In genomic region chr3:4494807-4495200, GRCh38 we compare ENCODE assay signal across 8 cellular contexts. TPM values are rescaled to one million over a fixed set of nuclear protein-coding genes. Genes with fewer than 3 reads are reported as not detected.
DNase-seq lines count a peak whose midpoint lies in the region; ATAC-seq and TF ChIP-seq lines count a peak whose summit lies in the region.

No MANE protein-coding gene starts in this region.

- H3K27me3 ChIP-seq in ascending aorta, result no peaks in the 10 kb centered on the region
- H3K27me3 ChIP-seq in parathyroid adenoma (ENCODE audit: control insufficient read depth, insufficient read depth, low read length), result no peaks in the 10 kb centered on the region

- in situ Hi-C loops in G401 (cut with HindIII; ENCODE audit: low sequenced_read_pairs), result no loop called here

- H3K79me2 ChIP-seq in parathyroid adenoma, result peaks cover 2% of the 10 kb centered on the region

- peak overlapping the region; percentile 69 to 81 for H3K27ac ChIP-seq in ascending aorta
- H3K27ac ChIP-seq in parathyroid adenoma, result peak overlapping the region; percentile 91

- peak overlapping the region; percentile 57 for H2AFZ ChIP-seq in parathyroid adenoma

- H3K4me1 ChIP-seq in ascending aorta, result peaks cover 0 to 15% of the 10 kb centered on the region in 2 donors
- peaks cover 8% of the 10 kb centered on the region for H3K4me1 ChIP-seq in parathyroid adenoma

- no peaks in the 10 kb centered on the region for H3K9me3 ChIP-seq in ascending aorta
- no peaks in the 10 kb centered on the region for H3K9me3 ChIP-seq in parathyroid adenoma (ENCODE audit: control insufficient read depth, low read length)

- DNase-seq in ascending aorta (ENCODE audit: low spot score in 2 of 2) (no peak), EL (no peak), G401 (ENCODE audit: low spot score) (no peak), COR-L47 (lab: John Stamatoyannopoulos, UW) (no peak), NCI-H82 treated with DMSO at 0.1 percent for 48 hours (lab: John Stamatoyannopoulos, UW; ENCODE audit: unreplicated experiment) (no peak)

- peak overlapping the region; percentile 86 for H3K4me2 ChIP-seq in parathyroid adenoma (ENCODE audit: low read length)

- peaks cover 0 to 9% of the 10 kb centered on the region in 2 donors for H3K36me3 ChIP-seq in ascending aorta
- no peaks in the 10 kb centered on the region for H3K36me3 ChIP-seq in parathyroid adenoma (ENCODE audit: control insufficient read depth, insufficient read depth, low read length)

- H3K4me3 ChIP-seq in ascending aorta, result peak overlapping the region; percentile 82 to 84
- H3K4me3 ChIP-seq in parathyroid adenoma (ENCODE audit: low read depth, low read length), result peak overlapping the region; percentile 93

- ATAC-seq in GM18502 (IDR thresholded peaks at IDR 0.05; ENCODE audit: poor library complexity, unreplicated experiment) (peak; percentile 30), HG03095 (IDR thresholded peaks at IDR 0.05; ENCODE audit: unreplicated experiment) (peak; percentile 20)

- TF ChIP-seq CTCF in ascending aorta (IDR thresholded peaks at IDR 0.05) (no peak), parathyroid adenoma (IDR thresholded peaks at IDR 0.05) (no peak)

- H3K9ac ChIP-seq in parathyroid adenoma, result no peak overlapping the region

- intact Hi-C loops in ascending aorta (cut with DNase I), result loop anchor here (5.0 to 10.0 kb wide), 2 partner anchors 193 to 490 kb away; partner anchors contain the start of gene SETMAR

RNA-seq across cellular contexts. Expression of gene ITPR1, which starts 1.7 kb away (rescaled TPM):
- 121 TPM for total RNA-seq in ascending aorta
- 9.9 and 10.2 TPM in 2 replicates for total RNA-seq in G401 (2014; rRNA removed; shearing (Covaris generic))

RNA-seq across cellular contexts. Expression of gene SUMF1, which starts 27.7 kb away (rescaled TPM):
- total RNA-seq in ascending aorta, result 98.4 TPM
- 30.4 and 31.9 TPM in 2 replicates for total RNA-seq in G401 (2014; rRNA removed; shearing (Covaris generic))

Comparison
In these comparisons a context has a peak if more than half of its experiments do, and no peak if none do; other contexts are left out.
1. RNA of gene ITPR1, which starts 1.7 kb away (total RNA-seq): 121 TPM in ascending aorta (single experiment); 9.9 to 10.2 TPM in G401; every median in the first group is over 10 times any median in the second.